ENCODE assay signal across 9 cellular contexts in the genomic region with DNA sequence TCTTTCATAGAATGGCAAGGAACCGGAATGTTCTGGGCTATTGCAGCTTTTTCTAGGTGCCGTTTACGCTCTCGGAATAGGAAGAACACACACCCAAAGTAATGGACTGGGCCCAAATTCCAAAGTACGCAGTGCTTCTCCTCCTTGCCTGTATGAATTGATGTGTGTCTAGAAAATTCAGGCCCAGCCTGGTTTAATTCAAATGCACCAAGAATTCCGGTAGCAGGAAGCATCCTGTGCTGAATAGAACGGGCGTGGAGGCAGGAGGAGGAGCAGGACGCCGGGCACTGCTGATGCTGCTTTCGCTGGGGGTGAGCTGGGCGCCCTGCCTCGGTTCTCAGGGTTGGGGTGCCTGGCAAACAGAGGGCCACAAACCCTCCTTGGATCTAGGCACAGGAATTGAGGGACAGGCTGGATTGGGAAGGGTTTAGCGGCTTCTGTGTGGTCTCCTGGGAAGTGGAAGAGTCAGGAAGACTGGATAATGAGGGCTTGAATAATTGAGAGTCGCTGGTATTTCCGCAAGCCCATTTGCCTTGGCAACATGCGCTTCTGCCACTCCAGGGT. TPM values are rescaled to one million over a fixed set of nuclear protein-coding genes. Genes with fewer than 3 reads are reported as not detected.
DNase-seq lines count a peak whose midpoint lies in the region; ATAC-seq, FAIRE-seq and TF ChIP-seq lines count a peak whose summit lies in the region.
"Had no signal": no experiment of that assay in that cellular context is flagged by ENCODE, and none has a peak within 500 bp of the region (broad histone marks: within the 10 kb centered on the region; RNA-seq: fewer than 3 reads in every experiment).

No MANE protein-coding gene starts in this region.

- H3K9me3 Mint-ChIP-seq in stimulated activated naive CD8-positive, alpha-beta T cell treated with anti-CD3 and anti-CD28 coated beads, Interleukin-15, Interleukin-2, amounts not matched to agents 100 ng/mL and 50 ng/mL, for 24 hours: no peaks in the 10 kb centered on the region
- peaks cover 2% of the 10 kb centered on the region for H3K9me3 Mint-ChIP-seq in astrocyte (ENCODE audit: unreplicated experiment)
- H3K9me3 Mint-ChIP-seq in natural killer cell treated with Interleukin-12 subunit alpha and Interleukin-12 subunit beta and Interleukin-15 and Interleukin-18, amount 100 ng/mL, for 72 hours: no peaks in the 10 kb centered on the region

- H3K4me1 Mint-ChIP-seq in stimulated activated naive CD8-positive, alpha-beta T cell treated with anti-CD3 and anti-CD28 coated beads, Interleukin-15, Interleukin-2, amounts not matched to agents 100 ng/mL and 50 ng/mL, for 24 hours (ENCODE audit: low read depth): peaks cover 61% of the 10 kb centered on the region
- H3K4me1 Mint-ChIP-seq in astrocyte (ENCODE audit: low read depth, unreplicated experiment): peaks cover 6% of the 10 kb centered on the region
- peaks cover 33 to 37% of the 10 kb centered on the region in 2 donors for H3K4me1 Mint-ChIP-seq in natural killer cell treated with Interleukin-12 subunit alpha and Interleukin-12 subunit beta and Interleukin-15 and Interleukin-18, amount 100 ng/mL, for 72 hours (ENCODE audit: low read depth in 2 of 2)

- DNase-seq in stimulated activated naive CD8-positive, alpha-beta T cell treated with anti-CD3 and anti-CD28 coated beads, Interleukin-15, Interleukin-2, amounts not matched to agents 100 U/mL and 50 U/mL, for 24 hours: no peak
- no peak for DNase-seq in astrocyte (ENCODE audit: low read depth)
- DNase-seq in natural killer cell treated with Interleukin-12 subunit alpha and Interleukin-12 subunit beta and Interleukin-15 and Interleukin-18, amount 100 ng/mL, for 72 hours (ENCODE audit: low spot score): no peak
- peak in 1 of 2 donors; percentile 76 for DNase-seq in aorta
- DNase-seq in islet precursor cell: no peak
- no peak for DNase-seq in NCI-H774 (lab: John Stamatoyannopoulos, UW)
- DNase-seq in posterior vena cava (ENCODE audit: low spot score): no peak

- H3K36me3 ChIP-seq in astrocyte (ENCODE audit: insufficient read depth, low read length): no peaks in the 10 kb centered on the region
- H3K36me3 ChIP-seq in aorta (ENCODE audit: control insufficient read depth in 1 of 2, insufficient read depth in 2 of 2, low read length in 1 of 2): no peaks in the 10 kb centered on the region
- H3K36me3 ChIP-seq: cardiac muscle cell had no signal

- H3K36me3 Mint-ChIP-seq in stimulated activated naive CD8-positive, alpha-beta T cell treated with anti-CD3 and anti-CD28 coated beads, Interleukin-15, Interleukin-2, amounts not matched to agents 100 ng/mL and 50 ng/mL, for 24 hours (ENCODE audit: low read depth): peaks cover 7% of the 10 kb centered on the region
- H3K36me3 Mint-ChIP-seq in astrocyte (ENCODE audit: low read depth, unreplicated experiment): no peaks in the 10 kb centered on the region
- no peaks in the 10 kb centered on the region for H3K36me3 Mint-ChIP-seq in natural killer cell treated with Interleukin-12 subunit alpha and Interleukin-12 subunit beta and Interleukin-15 and Interleukin-18, amount 100 ng/mL, for 72 hours

- peak overlapping the region; percentile 68 for H3K4me2 ChIP-seq in astrocyte (ENCODE audit: low read length)

- H3K27me3 ChIP-seq in astrocyte (ENCODE audit: insufficient read depth, low read length) (no peaks in the 10 kb centered on the region), aorta (ENCODE audit: control insufficient read depth in 1 of 2, insufficient read depth in 2 of 2, low read length in 1 of 2) (no peaks in the 10 kb centered on the region)
- H3K27me3 ChIP-seq: cardiac muscle cell had no signal

- peaks cover 35% of the 10 kb centered on the region for H3K4me1 ChIP-seq in astrocyte (ENCODE audit: insufficient read depth, low read length)
- no peaks in the 10 kb centered on the region for H3K4me1 ChIP-seq in aorta (ENCODE audit: control insufficient read depth in 1 of 2, insufficient read depth in 2 of 2, low read length in 2 of 2)

- peak overlapping the region; percentile 88 for H3K4me3 Mint-ChIP-seq in stimulated activated naive CD8-positive, alpha-beta T cell treated with anti-CD3 and anti-CD28 coated beads, Interleukin-15, Interleukin-2, amounts not matched to agents 100 ng/mL and 50 ng/mL, for 24 hours
- H3K4me3 Mint-ChIP-seq in astrocyte (ENCODE audit: unreplicated experiment): no peak overlapping the region
- H3K4me3 Mint-ChIP-seq in natural killer cell treated with Interleukin-12 subunit alpha and Interleukin-12 subunit beta and Interleukin-15 and Interleukin-18, amount 100 ng/mL, for 72 hours: peak overlapping the region; percentile 90

- H3K9ac ChIP-seq in astrocyte (ENCODE audit: low read length): peak overlapping the region; percentile 68

- no peaks in the 10 kb centered on the region for H4K20me1 ChIP-seq in astrocyte (ENCODE audit: insufficient read depth, low read length)

- H3K27ac Mint-ChIP-seq in stimulated activated naive CD8-positive, alpha-beta T cell treated with anti-CD3 and anti-CD28 coated beads, Interleukin-15, Interleukin-2, amounts not matched to agents 100 ng/mL and 50 ng/mL, for 24 hours: peak overlapping the region; percentile 97
- H3K27ac Mint-ChIP-seq in astrocyte (ENCODE audit: unreplicated experiment): no peak overlapping the region
- H3K27ac Mint-ChIP-seq in natural killer cell treated with Interleukin-12 subunit alpha and Interleukin-12 subunit beta and Interleukin-15 and Interleukin-18, amount 100 ng/mL, for 72 hours: peak overlapping the region; percentile 88 to 93

- no peak for FAIRE-seq in astrocyte (lab: Jason Lieb, UNC)

- TF ChIP-seq CTCF in astrocyte (IDR thresholded peaks at IDR 0.05; ENCODE audit: insufficient read depth, low read depth, low read length): no peak

- no peak for ATAC-seq in stimulated activated naive CD8-positive, alpha-beta T cell treated with anti-CD3 and anti-CD28 coated beads, Interleukin-15, Interleukin-2, amounts not matched to agents 100 U/mL and 50 U/mL, for 24 hours
- no peak for ATAC-seq in natural killer cell treated with Interleukin-12 subunit alpha and Interleukin-12 subunit beta and Interleukin-15 and Interleukin-18, amount 100 ng/mL, for 72 hours
- peak; percentile 4 for ATAC-seq in aorta (ENCODE audit: low FRiP score)

- H3K27me3 Mint-ChIP-seq in stimulated activated naive CD8-positive, alpha-beta T cell treated with anti-CD3 and anti-CD28 coated beads, Interleukin-15, Interleukin-2, amounts not matched to agents 100 ng/mL and 50 ng/mL, for 24 hours: peaks cover 5% of the 10 kb centered on the region
- peaks cover 1% of the 10 kb centered on the region for H3K27me3 Mint-ChIP-seq in astrocyte (ENCODE audit: low read depth, unreplicated experiment)
- H3K27me3 Mint-ChIP-seq in natural killer cell treated with Interleukin-12 subunit alpha and Interleukin-12 subunit beta and Interleukin-15 and Interleukin-18, amount 100 ng/mL, for 72 hours: peaks cover 0 to 12% of the 10 kb centered on the region in 2 donors

- peaks cover 66% of the 10 kb centered on the region for H3K79me2 ChIP-seq in astrocyte (ENCODE audit: insufficient read depth, low read length)

- H3K27ac ChIP-seq in astrocyte (ENCODE audit: low read depth, low read length) (peak overlapping the region; percentile 83), aorta (ENCODE audit: low read depth in 1 of 2, low read length in 2 of 2) (no peak overlapping the region)
- H3K27ac ChIP-seq: cardiac muscle cell had no signal

- WGBS in aorta, 2 donors: 92% methylated on average over 17 of the region's 17 CpGs

- H3K9me3 ChIP-seq in astrocyte (ENCODE audit: insufficient read depth, low read depth, low read length) (no peaks in the 10 kb centered on the region), aorta (ENCODE audit: control insufficient read depth, low read length) (no peaks in the 10 kb centered on the region)

- intact Hi-C loops in aorta (cut with DNase I) (no loop called here), posterior vena cava (cut with DNase I) (no loop called here)

- no peak overlapping the region for H3K4me3 ChIP-seq in astrocyte (ENCODE audit: insufficient read depth, low read depth, low read length)
- H3K4me3 ChIP-seq in aorta (ENCODE audit: low read length in 2 of 2): no peak overlapping the region
- H3K4me3 ChIP-seq: cardiac muscle cell had no signal

- peak overlapping the region; percentile 48 for H2AFZ ChIP-seq in astrocyte (ENCODE audit: low read depth, low read length)

RNA-seq across cellular contexts. Expression of gene PARVB, which starts 2.0 kb away (rescaled TPM):
- total RNA-seq in astrocyte (22.0 and 23.0 TPM in 2 replicates), aorta (10 to 100 TPM; 28.3 to 34.6 TPM), posterior vena cava (10 to 100 TPM; 49.6 to 51.1 TPM)
- 10 to 100 TPM; 16.9 to 61.3 TPM for total RNA-seq in natural killer cell treated with Interleukin-12 subunit alpha and Interleukin-12 subunit beta and Interleukin-15 and Interleukin-18, amount 100 ng/mL, for 72 hours
- polyA plus RNA-seq in aorta: 10 to 100 TPM in 1 of 2 donors, 1 to 10 TPM in 1; 7.9 to 12.1 TPM
